ENCODE assay signal across 15 cellular contexts in genomic region chr4:94690851-94691254, GRCh38.
DNase-seq lines count a peak whose midpoint lies in the region; ATAC-seq and TF ChIP-seq lines count a peak whose summit lies in the region.
"Had no signal": no experiment of that assay in that cellular context is flagged by ENCODE, and none has a peak within 500 bp of the region (broad histone marks: within the 10 kb centered on the region; RNA-seq: fewer than 3 reads in every experiment).

No MANE protein-coding gene starts in this region.

- no peaks in the 10 kb centered on the region for H3K4me1 Mint-ChIP-seq in CD4-positive, alpha-beta memory T cell
- H3K4me1 Mint-ChIP-seq in natural killer cell treated with Interleukin-12 subunit alpha and Interleukin-12 subunit beta and Interleukin-15 and Interleukin-18, amount 100 ng/mL, for 72 hours (ENCODE audit: low read depth in 2 of 2): no peaks in the 10 kb centered on the region
- H3K4me1 Mint-ChIP-seq: stimulated activated effector memory CD8-positive, alpha-beta T cell treated with anti-CD3 and anti-CD28 coated beads, Interleukin-12 subunit alpha, Interleukin-12 subunit beta, amount 100 ng/mL, for 72 hours had no signal

- no peak overlapping the region for H3K4me3 Mint-ChIP-seq in CD4-positive, alpha-beta memory T cell
- H3K4me3 Mint-ChIP-seq in natural killer cell treated with Interleukin-12 subunit alpha and Interleukin-12 subunit beta and Interleukin-15 and Interleukin-18, amount 100 ng/mL, for 72 hours: no peak overlapping the region
- H3K4me3 Mint-ChIP-seq: stimulated activated effector memory CD8-positive, alpha-beta T cell treated with anti-CD3 and anti-CD28 coated beads, Interleukin-12 subunit alpha, Interleukin-12 subunit beta, amount 100 ng/mL, for 72 hours had no signal

- CTCF ChIA-PET in CD4-positive, alpha-beta memory T cell (lab: Charles Lee; ENCODE audit: partially characterized antibody): no interaction called here

- no peak overlapping the region for H3K27ac Mint-ChIP-seq in CD4-positive, alpha-beta memory T cell
- no peak overlapping the region for H3K27ac Mint-ChIP-seq in natural killer cell treated with Interleukin-12 subunit alpha and Interleukin-12 subunit beta and Interleukin-15 and Interleukin-18, amount 100 ng/mL, for 72 hours
- H3K27ac Mint-ChIP-seq: stimulated activated effector memory CD8-positive, alpha-beta T cell treated with anti-CD3 and anti-CD28 coated beads, Interleukin-12 subunit alpha, Interleukin-12 subunit beta, amount 100 ng/mL, for 72 hours had no signal

- no peaks in the 10 kb centered on the region for H3K9me3 Mint-ChIP-seq in CD4-positive, alpha-beta memory T cell
- no peaks in the 10 kb centered on the region for H3K9me3 Mint-ChIP-seq in natural killer cell treated with Interleukin-12 subunit alpha and Interleukin-12 subunit beta and Interleukin-15 and Interleukin-18, amount 100 ng/mL, for 72 hours
- H3K9me3 Mint-ChIP-seq: stimulated activated effector memory CD8-positive, alpha-beta T cell treated with anti-CD3 and anti-CD28 coated beads, Interleukin-12 subunit alpha, Interleukin-12 subunit beta, amount 100 ng/mL, for 72 hours had no signal

- H3K27me3 Mint-ChIP-seq in CD4-positive, alpha-beta memory T cell: no peaks in the 10 kb centered on the region
- peaks cover 5 to 8% of the 10 kb centered on the region in 2 donors for H3K27me3 Mint-ChIP-seq in natural killer cell treated with Interleukin-12 subunit alpha and Interleukin-12 subunit beta and Interleukin-15 and Interleukin-18, amount 100 ng/mL, for 72 hours

- TF ChIP-seq CTCF in astrocyte of the spinal cord (IDR thresholded peaks at IDR 0.05; ENCODE audit: low read depth, low read length): no peak
- no peak for TF ChIP-seq CTCF in dorsolateral prefrontal cortex (IDR thresholded peaks at IDR 0.05 in 54 of 56, conservative IDR thresholded peaks at IDR 0.05 in 2 of 56; ENCODE audit: low read depth in 1 of 56, partially characterized antibody in 56 of 56)

- H3K9me3 ChIP-seq in CD4-positive, alpha-beta memory T cell (ENCODE audit: control insufficient read depth in 1 of 2, low read length in 2 of 2): no peaks in the 10 kb centered on the region

- no peak overlapping the region for H3K4me3 ChIP-seq in astrocyte of the spinal cord (ENCODE audit: low read depth, low read length)
- no peak overlapping the region for H3K4me3 ChIP-seq in CD4-positive, alpha-beta memory T cell (ENCODE audit: low read length in 2 of 2)
- no peak overlapping the region for H3K4me3 ChIP-seq in dorsolateral prefrontal cortex
- H3K4me3 ChIP-seq: HAP-1 had no signal

- no peaks in the 10 kb centered on the region for H3K4me1 ChIP-seq in CD4-positive, alpha-beta memory T cell (ENCODE audit: insufficient read depth, low read length)
- H3K4me1 ChIP-seq: HAP-1 had no signal

- H3K36me3 Mint-ChIP-seq in CD4-positive, alpha-beta memory T cell: no peaks in the 10 kb centered on the region
- H3K36me3 Mint-ChIP-seq in natural killer cell treated with Interleukin-12 subunit alpha and Interleukin-12 subunit beta and Interleukin-15 and Interleukin-18, amount 100 ng/mL, for 72 hours: no peaks in the 10 kb centered on the region
- H3K36me3 Mint-ChIP-seq: stimulated activated effector memory CD8-positive, alpha-beta T cell treated with anti-CD3 and anti-CD28 coated beads, Interleukin-12 subunit alpha, Interleukin-12 subunit beta, amount 100 ng/mL, for 72 hours had no signal

- no peaks in the 10 kb centered on the region for H3K27me3 ChIP-seq in CD4-positive, alpha-beta memory T cell (ENCODE audit: insufficient read depth, low read length)
- H3K27me3 ChIP-seq in dorsolateral prefrontal cortex: no peaks in the 10 kb centered on the region

- in situ Hi-C loops in astrocyte of the spinal cord (cut with HindIII; ENCODE audit: low sequenced_read_pairs): no loop called here

- H3K27ac ChIP-seq in CD4-positive, alpha-beta memory T cell (ENCODE audit: low read depth, low read length): no peak overlapping the region
- H3K27ac ChIP-seq in dorsolateral prefrontal cortex: no peak overlapping the region
- H3K27ac ChIP-seq: HL-60 had no signal

- DNase-seq in COLO829 (ENCODE audit: low spot score) (peak; percentile 21), LHCN-M2 (ENCODE audit: low read depth) (peak; percentile 54), astrocyte of the spinal cord (ENCODE audit: low read depth, low spot score) (peak; percentile 14), islet precursor cell (peak; percentile 68), dorsolateral prefrontal cortex (no peak)
- DNase-seq in CD4-positive, alpha-beta memory T cell: no peak
- no peak for DNase-seq in activated effector memory CD4-positive, alpha-beta T cell treated with Interleukin-2 at 50 U/mL for 16 hours
- no peak for DNase-seq in natural killer cell treated with Interleukin-12 subunit alpha and Interleukin-12 subunit beta and Interleukin-15 and Interleukin-18, amount 100 ng/mL, for 72 hours (ENCODE audit: low spot score)
- DNase-seq: kidney glomerular epithelial cell; MM.1S; NCI-H2171 treated with DMSO at 0.1 percent for 48 hours; stimulated activated CD4-positive, alpha-beta T cell treated with anti-CD3 and anti-CD28 coated beads, Interleukin-2, amount 100 ng/mL, for 48 hours had no signal

- POLR2A ChIA-PET in CD4-positive, alpha-beta memory T cell (lab: Charles Lee; ENCODE audit: partially characterized antibody): no interaction called here

- intact Hi-C loops in CD4-positive, alpha-beta memory T cell (cut with micrococcal nuclease): no loop called here
- intact Hi-C loops in dorsolateral prefrontal cortex (cut with DNase I): no loop called here

- ATAC-seq in natural killer cell treated with Interleukin-12 subunit alpha and Interleukin-12 subunit beta and Interleukin-15 and Interleukin-18, amount 100 ng/mL, for 72 hours: no peak
- ATAC-seq: stimulated activated effector memory CD8-positive, alpha-beta T cell treated with anti-CD3 and anti-CD28 coated beads, Interleukin-12 subunit alpha, Interleukin-12 subunit beta, amount 100 ng/mL, for 72 hours had no signal

- no peaks in the 10 kb centered on the region for H3K36me3 ChIP-seq in CD4-positive, alpha-beta memory T cell (ENCODE audit: insufficient read depth, low read length)
- H3K36me3 ChIP-seq: HAP-1 had no signal

Comparison
In these comparisons a context has a peak if more than half of its experiments do, and no peak if none do; other contexts are left out.
1. DNase-seq: peak in COLO829 (single experiment), LHCN-M2 (single experiment), astrocyte of the spinal cord (single experiment) and islet precursor cell (single experiment); none in CD4-positive, alpha-beta memory T cell (0 of 5), activated effector memory CD4-positive, alpha-beta T cell treated with Interleukin-2 at 50 U/mL for 16 hours (single experiment), natural killer cell treated with Interleukin-12 subunit alpha and Interleukin-12 subunit beta and Interleukin-15 and Interleukin-18, amount 100 ng/mL, for 72 hours (single experiment) and dorsolateral prefrontal cortex (0 of 10).